Comparison of ENCODE assay signal across 11 cellular contexts in genomic region chr7:77482015-77482414, GRCh38. TPM values are rescaled to one million over a fixed set of nuclear protein-coding genes. Genes with fewer than 3 reads are reported as not detected.
A peak's percentile ranks its signal among the peaks of the same experiment; 100 is the strongest.
DNase-seq lines count a peak whose midpoint lies in the region; ATAC-seq, FAIRE-seq and TF ChIP-seq lines count a peak whose summit lies in the region.
"Had no signal": no experiment of that assay in that cellular context is flagged by ENCODE, and none has a peak within 500 bp of the region (broad histone marks: within the 10 kb centered on the region; RNA-seq: fewer than 3 reads in every experiment).

No MANE protein-coding gene starts in this region.

- H3K27me3 ChIP-seq in suprapubic skin: no peaks in the 10 kb centered on the region

- peak; percentile 27 for FAIRE-seq in islet of Langerhans (lab: Jason Lieb, UNC)

- no peaks in the 10 kb centered on the region for H3K36me3 Mint-ChIP-seq in activated CD8-positive, alpha-beta T cell treated with anti-CD3 and anti-CD28 coated beads for 36 hours (ENCODE audit: low read depth)
- H3K36me3 Mint-ChIP-seq: memory B cell had no signal

- H3K9me3 Mint-ChIP-seq in activated CD8-positive, alpha-beta T cell treated with anti-CD3 and anti-CD28 coated beads for 36 hours: no peaks in the 10 kb centered on the region
- H3K9me3 Mint-ChIP-seq: memory B cell; T-helper 2 cell treated with Interferon-gamma antibody and Interleukin-4, amounts not matched to agents 5 μg/mL and 100 μg/mL, for 36 hours had no signal

- intact Hi-C loops in activated CD8-positive, alpha-beta T cell treated with anti-CD3 and anti-CD28 coated beads for 36 hours (cut with micrococcal nuclease): no loop called here

- peak overlapping the region; percentile 23 for H3K27ac ChIP-seq in suprapubic skin
- H3K27ac ChIP-seq: 22Rv1 had no signal

- H3K4me1 Mint-ChIP-seq in activated CD8-positive, alpha-beta T cell treated with anti-CD3 and anti-CD28 coated beads for 36 hours (ENCODE audit: low read depth): peaks cover 8% of the 10 kb centered on the region

- H3K27me3 Mint-ChIP-seq in activated CD8-positive, alpha-beta T cell treated with anti-CD3 and anti-CD28 coated beads for 36 hours: peaks cover 4% of the 10 kb centered on the region

- H3K4me3 Mint-ChIP-seq in activated CD8-positive, alpha-beta T cell treated with anti-CD3 and anti-CD28 coated beads for 36 hours: no peak overlapping the region
- H3K4me3 Mint-ChIP-seq: memory B cell; T-helper 2 cell treated with Interferon-gamma antibody and Interleukin-4, amounts not matched to agents 5 μg/mL and 100 μg/mL, for 36 hours had no signal

- H3K4me3 ChIP-seq in suprapubic skin: no peak overlapping the region

- POLR2A ChIA-PET in activated CD8-positive, alpha-beta T cell treated with anti-CD3 and anti-CD28 coated beads for 36 hours (lab: Charles Lee): no interaction called here

- H3K9me3 ChIP-seq in suprapubic skin: no peaks in the 10 kb centered on the region

- no peak overlapping the region for H3K27ac Mint-ChIP-seq in activated CD8-positive, alpha-beta T cell treated with anti-CD3 and anti-CD28 coated beads for 36 hours
- H3K27ac Mint-ChIP-seq: memory B cell; T-helper 2 cell treated with Interferon-gamma antibody and Interleukin-4, amounts not matched to agents 5 μg/mL and 100 μg/mL, for 36 hours had no signal

- no peak for TF ChIP-seq POLR2A in suprapubic skin (IDR thresholded peaks at IDR 0.05)

- no peaks in the 10 kb centered on the region for H3K36me3 ChIP-seq in suprapubic skin

- H3K4me1 ChIP-seq in suprapubic skin: peaks cover 2% of the 10 kb centered on the region

- no peak for ATAC-seq in HG03139 (IDR thresholded peaks at IDR 0.05; ENCODE audit: unreplicated experiment)
- ATAC-seq in activated CD8-positive, alpha-beta T cell treated with anti-CD3 and anti-CD28 coated beads for 36 hours: no peak

- no peak for TF ChIP-seq EP300 in suprapubic skin (IDR thresholded peaks at IDR 0.05)

- TF ChIP-seq CTCF in suprapubic skin (IDR thresholded peaks at IDR 0.05): no peak
- TF ChIP-seq CTCF in activated CD8-positive, alpha-beta T cell treated with anti-CD3 and anti-CD28 coated beads for 36 hours (IDR thresholded peaks at IDR 0.05): no peak

- WGBS in suprapubic skin: 39% methylated on average over 3 of the region's 3 CpGs

- DNase-seq in DMS 273 (lab: John Stamatoyannopoulos, UW; ENCODE audit: unreplicated experiment): peak; percentile 10
- no peak for DNase-seq in DMS 273 treated with DMSO at 0.1 percent for 48 hours (lab: John Stamatoyannopoulos, UW)
- peak; percentile 93 for DNase-seq in SW480 (ENCODE audit: low spot score)
- no peak for DNase-seq in suprapubic skin (ENCODE audit: low spot score in 2 of 2)
- DNase-seq in activated CD8-positive, alpha-beta T cell treated with anti-CD3 and anti-CD28 coated beads for 36 hours: no peak
- DNase-seq in D341Med (ENCODE audit: low spot score): no peak

- CTCF ChIA-PET in activated CD8-positive, alpha-beta T cell treated with anti-CD3 and anti-CD28 coated beads for 36 hours (lab: Charles Lee): no interaction called here

RNA-seq across cellular contexts. Expression of gene PTPN12, which starts 55.1 kb away (rescaled TPM):
- 100 to 1,000 TPM in 2 of 4 donors, 10 to 100 TPM in 2; 64.6 to 130 (median 95.5) TPM for total RNA-seq in suprapubic skin
- total RNA-seq in activated CD8-positive, alpha-beta T cell treated with anti-CD3 and anti-CD28 coated beads for 36 hours: 10 to 100 TPM in 1 of 2 experiments, 1 to 10 TPM in 1; 8.1 to 10.0 TPM

Comparison
In these comparisons a context has a peak if more than half of its experiments do, and no peak if none do; other contexts are left out.
1. DNase-seq: peak in DMS 273 (single experiment) and SW480 (single experiment); none in DMS 273 treated with DMSO at 0.1 percent for 48 hours (single experiment), suprapubic skin (0 of 2), activated CD8-positive, alpha-beta T cell treated with anti-CD3 and anti-CD28 coated beads for 36 hours (single experiment) and D341Med (single experiment).
2. RNA of gene PTPN12, which starts 55.1 kb away (total RNA-seq): 64.6 to 130 TPM in suprapubic skin; 8.1 to 10.0 TPM in activated CD8-positive, alpha-beta T cell treated with anti-CD3 and anti-CD28 coated beads for 36 hours; every median in the first group is over 4 times any median in the second.